8 cellular contexts compared by ENCODE assay signal in the genomic region with DNA sequence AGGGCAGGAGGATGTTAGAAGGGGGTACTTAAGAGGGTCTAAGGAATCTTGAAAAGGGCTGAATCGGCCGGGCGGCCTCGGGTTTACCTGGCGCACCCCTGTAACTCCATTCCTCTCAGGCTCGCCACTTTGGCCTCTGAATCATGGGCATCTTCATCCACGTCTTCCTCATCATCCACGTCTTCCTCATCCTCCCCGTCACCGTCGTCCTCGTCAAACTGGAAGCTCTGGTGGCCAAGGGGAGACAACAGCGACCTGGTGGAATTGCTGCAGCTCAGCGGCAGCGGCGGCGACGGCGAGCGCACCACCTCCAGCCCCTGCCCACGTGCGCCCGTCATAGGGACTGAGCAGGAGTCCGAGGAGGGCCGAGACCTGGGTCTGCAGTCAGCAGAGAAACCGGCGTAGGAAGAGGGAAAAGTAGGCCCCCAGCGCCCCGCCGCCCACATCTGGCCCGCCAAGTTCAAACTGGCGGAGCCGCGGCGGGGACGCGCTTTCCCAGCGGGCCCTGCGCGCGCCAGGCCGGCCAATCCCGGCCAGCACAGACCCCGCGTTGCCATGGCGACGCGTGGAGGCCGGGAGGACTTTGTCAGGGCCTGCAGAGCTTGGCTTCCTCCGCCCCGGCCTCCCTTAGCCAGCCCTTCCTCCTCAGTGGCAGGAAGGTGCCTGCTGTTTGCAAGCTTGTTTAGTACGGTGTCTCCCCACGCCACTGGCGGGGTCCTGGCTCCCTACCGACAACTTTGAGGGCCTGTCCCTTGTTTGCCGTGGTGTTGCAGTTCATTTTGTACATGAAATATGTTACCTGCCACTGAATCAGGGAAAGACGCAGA. TPM values are rescaled to one million over a fixed set of nuclear protein-coding genes. Genes with fewer than 3 reads are reported as not detected.
DNase-seq lines count a peak whose midpoint lies in the region; ATAC-seq and TF ChIP-seq lines count a peak whose summit lies in the region.

A gene with protein sequence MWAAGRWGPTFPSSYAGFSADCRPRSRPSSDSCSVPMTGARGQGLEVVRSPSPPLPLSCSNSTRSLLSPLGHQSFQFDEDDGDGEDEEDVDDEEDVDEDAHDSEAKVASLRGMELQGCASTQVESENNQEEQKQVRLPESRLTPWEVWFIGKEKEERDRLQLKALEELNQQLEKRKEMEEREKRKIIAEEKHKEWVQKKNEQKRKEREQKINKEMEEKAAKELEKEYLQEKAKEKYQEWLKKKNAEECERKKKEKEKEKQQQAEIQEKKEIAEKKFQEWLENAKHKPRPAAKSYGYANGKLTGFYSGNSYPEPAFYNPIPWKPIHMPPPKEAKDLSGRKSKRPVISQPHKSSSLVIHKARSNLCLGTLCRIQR (minus strand): TSS at position 467 of the 827 bp plus-strand sequence. CDS start 21 bp downstream, at position 446.

- H3K36me3 ChIP-seq in thymus (ENCODE audit: control insufficient read depth, insufficient read depth), result no peaks in the 10 kb centered on the region

- no peaks in the 10 kb centered on the region for H3K36me3 Mint-ChIP-seq in activated naive CD8-positive, alpha-beta T cell
- H3K36me3 Mint-ChIP-seq in osteocyte (ENCODE audit: unreplicated experiment), result peaks cover 8% of the 10 kb centered on the region

- H3K9me3 ChIP-seq in thymus (ENCODE audit: control insufficient read depth), result no peaks in the 10 kb centered on the region

- peaks cover 26% of the 10 kb centered on the region for H3K4me1 Mint-ChIP-seq in activated naive CD8-positive, alpha-beta T cell (ENCODE audit: low read depth)
- H3K4me1 Mint-ChIP-seq in osteocyte (ENCODE audit: unreplicated experiment), result peaks cover 19% of the 10 kb centered on the region

- peak within 1 kb of the TSS; percentile 82 for H3K27ac Mint-ChIP-seq in activated naive CD8-positive, alpha-beta T cell
- H3K27ac Mint-ChIP-seq in osteocyte (ENCODE audit: unreplicated experiment), result peak within 1 kb of the TSS; percentile 93

- under 1% methylated on average over 57 of the region's 57 CpGs for WGBS in thymus

- peak within 1 kb of the TSS; percentile 76 for H3K4me3 ChIP-seq in GM12865 (ENCODE audit: low read depth, low read length)
- H3K4me3 ChIP-seq in thymus (ENCODE audit: low read length), result peak within 1 kb of the TSS; percentile 71

- DNase-seq in GM12865 (ENCODE audit: low read depth) (peak; percentile 96), NCI-H1105 (lab: John Stamatoyannopoulos, UW) (peak; percentile 97), SKM-1 treated with dmso at 0.1 percent for 144 hours (lab: John Stamatoyannopoulos, UW; ENCODE audit: unreplicated experiment) (peak; percentile 86), head of caudate nucleus (peak; percentile 64 to 94 (median 88)), osteocyte (ENCODE audit: extremely low spot score, unreplicated experiment) (peak; percentile 96)

- H3K27me3 Mint-ChIP-seq in activated naive CD8-positive, alpha-beta T cell, result no peaks in the 10 kb centered on the region
- no peaks in the 10 kb centered on the region for H3K27me3 Mint-ChIP-seq in osteocyte (ENCODE audit: unreplicated experiment)

- peak; percentile 99 for ATAC-seq in HG02678 (IDR thresholded peaks at IDR 0.05; ENCODE audit: unreplicated experiment)

- no peaks in the 10 kb centered on the region for H3K9me3 Mint-ChIP-seq in activated naive CD8-positive, alpha-beta T cell (ENCODE audit: low read depth)
- H3K9me3 Mint-ChIP-seq in osteocyte (ENCODE audit: unreplicated experiment), result no peaks in the 10 kb centered on the region

- H3K4me3 Mint-ChIP-seq in activated naive CD8-positive, alpha-beta T cell, result peak within 1 kb of the TSS; percentile 94
- H3K4me3 Mint-ChIP-seq in osteocyte (ENCODE audit: unreplicated experiment), result peak within 1 kb of the TSS; percentile 89

- TF ChIP-seq CTCF in GM12865 (IDR thresholded peaks at IDR 0.05; ENCODE audit: insufficient read depth, low read depth, low read length, missing control alignments) (no peak), osteocyte (IDR thresholded peaks at IDR 0.05) (no peak)

- H3K27ac ChIP-seq in thymus (ENCODE audit: low read depth), result peak within 1 kb of the TSS; percentile 8

- intact Hi-C loops in head of caudate nucleus (cut with DNase I), result loop anchor here (10.0 kb wide), 1 partner anchor 112 kb away; a partner anchor contains a TSS

- H3K4me1 ChIP-seq in thymus (ENCODE audit: control insufficient read depth, insufficient read depth, low read length), result peaks cover 7% of the 10 kb centered on the region

- H3K27me3 ChIP-seq in thymus (ENCODE audit: control insufficient read depth, insufficient read depth), result no peaks in the 10 kb centered on the region

RNA-seq across cellular contexts. Expression of the gene that starts here (rescaled TPM):
- 2.8 and 4.8 TPM in 2 replicates for total RNA-seq in osteocyte
- 6.6 TPM for polyA plus RNA-seq in thymus

Comparison
In these comparisons a context has a peak if more than half of its experiments do, and no peak if none do; other contexts are left out.
1. Peak in every context shown above with its lines: DNase-seq, ATAC-seq, H3K4me3 ChIP-seq and H3K27ac ChIP-seq.